ENCODE assay signal across 9 cellular contexts in genomic region chr7:27112960-27113949, GRCh38. TPM values are rescaled to one million over a fixed set of nuclear protein-coding genes. Genes with fewer than 3 reads are reported as not detected.
A peak's percentile ranks its signal among the peaks of the same experiment; 100 is the strongest.
DNase-seq lines count a peak whose midpoint lies in the region; ATAC-seq and TF ChIP-seq lines count a peak whose summit lies in the region.
"Had no signal": no experiment of that assay in that cellular context is flagged by ENCODE, and none has a peak within 500 bp of the region (broad histone marks: within the 10 kb centered on the region; RNA-seq: fewer than 3 reads in every experiment).

No MANE protein-coding gene starts in this region.

- peaks cover 0 to 43% of the 10 kb centered on the region in 2 donors for H3K27me3 Mint-ChIP-seq in effector memory CD8-positive, alpha-beta T cell

- H3K4me1 Mint-ChIP-seq in effector memory CD8-positive, alpha-beta T cell (ENCODE audit: low read depth in 2 of 2): no peaks in the 10 kb centered on the region

- CTCF ChIA-PET in RWPE1 (lab: Yijun Ruan, JAX): interaction anchor here (0.6 to 1.7 kb wide), 2 partner anchors 16 to 259 kb away, joined by 3 to 5 read pairs; no protein-coding TSS in a partner anchor

- no peak for TF ChIP-seq CTCF in RWPE1 (conservative IDR thresholded peaks at IDR 0.05; ENCODE audit: low read depth)
- no peak for TF ChIP-seq CTCF in cardiac muscle cell (IDR thresholded peaks at IDR 0.05; ENCODE audit: low read depth, low read length)

- H3K27me3 ChIP-seq in cardiac muscle cell: peaks cover 100% of the 10 kb centered on the region

- intact Hi-C loops in posterior vena cava (cut with DNase I): no loop called here

- no peaks in the 10 kb centered on the region for H3K36me3 Mint-ChIP-seq in effector memory CD8-positive, alpha-beta T cell (ENCODE audit: insufficient read depth)

- H3K27ac Mint-ChIP-seq in effector memory CD8-positive, alpha-beta T cell: no peak overlapping the region
- H3K27ac Mint-ChIP-seq: T-helper 1 cell treated with Interleukin-12 subunit alpha and Interleukin-12 subunit beta and Interleukin-4 antibody, amounts not matched to agents 30 μg/mL and 1 μg/mL, for 36 hours had no signal

- H3K36me3 ChIP-seq in cardiac muscle cell: no peaks in the 10 kb centered on the region

- H3K9me3 ChIP-seq in cardiac muscle cell (ENCODE audit: low read depth): no peaks in the 10 kb centered on the region

- DNase-seq in Daoy (ENCODE audit: low read depth) (peak; percentile 95), RWPE1 (ENCODE audit: low spot score) (peak; percentile 81), cardiac muscle cell (ENCODE audit: low read depth in 1 of 2, low spot score in 1 of 2) (peak in 1 of 2 donors; percentile 37), posterior vena cava (ENCODE audit: low spot score) (peak; percentile 93), anterior cingulate cortex (lab: John Stamatoyannopoulos, UW) (no peak), midbrain (lab: John Stamatoyannopoulos, UW) (no peak)
- no peak for DNase-seq in effector memory CD8-positive, alpha-beta T cell
- DNase-seq in activated T-cell treated with anti-CD3 and anti-CD28 coated beads, Interleukin-2, amount 50 U/mL, for 48 hours: no peak

- peaks cover 14% of the 10 kb centered on the region for H3K4me1 ChIP-seq in cardiac muscle cell (ENCODE audit: low read depth)

- no peak for ATAC-seq in effector memory CD8-positive, alpha-beta T cell (replicated peaks)

- H3K27ac ChIP-seq in RWPE1: peak overlapping the region; percentile 94
- H3K27ac ChIP-seq in cardiac muscle cell: no peak overlapping the region

- H3K9me3 Mint-ChIP-seq in effector memory CD8-positive, alpha-beta T cell: no peaks in the 10 kb centered on the region
- H3K9me3 Mint-ChIP-seq: T-helper 1 cell treated with Interleukin-12 subunit alpha and Interleukin-12 subunit beta and Interleukin-4 antibody, amounts not matched to agents 30 μg/mL and 1 μg/mL, for 36 hours had no signal

- POLR2A ChIA-PET in RWPE1 (lab: Yijun Ruan, JAX; ENCODE audit: low non-redundant PET): no interaction called here

- H3K4me3 ChIP-seq in cardiac muscle cell: peak overlapping the region; percentile 20

- H3K4me3 Mint-ChIP-seq in effector memory CD8-positive, alpha-beta T cell: no peak overlapping the region
- H3K4me3 Mint-ChIP-seq: T-helper 1 cell treated with Interleukin-12 subunit alpha and Interleukin-12 subunit beta and Interleukin-4 antibody, amounts not matched to agents 30 μg/mL and 1 μg/mL, for 36 hours had no signal

RNA-seq across cellular contexts. Expression of gene HOXA2, which starts 10.8 kb away (rescaled TPM):
- total RNA-seq in Daoy (2014; rRNA removed; shearing (Covaris generic)): 11.4 and 12.1 TPM in 2 replicates
- 0.27 and 0.53 TPM in 2 replicates for total RNA-seq in cardiac muscle cell
- 0.12 and 0.34 TPM in 2 replicates for polyA plus RNA-seq in cardiac muscle cell
- total RNA-seq in posterior vena cava: 1 to 10 TPM; 1.3 to 2.0 TPM

RNA-seq across cellular contexts. Expression of gene HOXA4, which starts 17.3 kb away (rescaled TPM):
- 4.1 and 6.7 TPM in 2 replicates for total RNA-seq in Daoy (2014; rRNA removed; shearing (Covaris generic))
- total RNA-seq in cardiac muscle cell (0.14 TPM in 1 of 2 replicates, not detected in the other), posterior vena cava (1 to 10 TPM; 6.2 to 9.5 TPM)
- 0.46 TPM in 1 of 2 replicates, not detected in the other for polyA plus RNA-seq in cardiac muscle cell

RNA-seq across cellular contexts. Expression of gene HOXA1, which starts 17.5 kb away (rescaled TPM):
- total RNA-seq in Daoy (2014; rRNA removed; shearing (Covaris generic)): 5.5 and 6.4 TPM in 2 replicates
- total RNA-seq in cardiac muscle cell (0.42 and 0.85 TPM in 2 replicates), posterior vena cava (under 1 TPM; 0.71 to 0.97 TPM)
- polyA plus RNA-seq in cardiac muscle cell: 0.07 TPM in 1 of 2 replicates, not detected in the other

RNA-seq across cellular contexts. Expression of gene HOXA5, which starts 30.2 kb away (rescaled TPM):
- total RNA-seq in Daoy (2014; rRNA removed; shearing (Covaris generic)): 22.6 and 41.1 TPM in 2 replicates
- total RNA-seq in cardiac muscle cell (not detected in 2 replicates), posterior vena cava (10 to 100 TPM; 11.3 to 17.6 TPM)
- not detected in 2 replicates for polyA plus RNA-seq in cardiac muscle cell

RNA-seq across cellular contexts. Expression of gene HOXA6, which starts 34.3 kb away (rescaled TPM):
- 0.92 and 4.2 TPM in 2 replicates for total RNA-seq in Daoy (2014; rRNA removed; shearing (Covaris generic))
- not detected in 2 replicates for total RNA-seq in cardiac muscle cell
- not detected in 2 replicates for polyA plus RNA-seq in cardiac muscle cell
- 1 to 10 TPM; 8.6 to 9.1 TPM for total RNA-seq in posterior vena cava

Comparison
In these comparisons a context has a peak if more than half of its experiments do, and no peak if none do; other contexts are left out.
1. DNase-seq: peak in Daoy (single experiment), RWPE1 (single experiment) and posterior vena cava (single experiment); none in anterior cingulate cortex (0 of 58), midbrain (single experiment), effector memory CD8-positive, alpha-beta T cell (0 of 3) and activated T-cell treated with anti-CD3 and anti-CD28 coated beads, Interleukin-2, amount 50 U/mL, for 48 hours (0 of 2).